Comparison of ENCODE assay signal across 21 cellular contexts in the genomic region with DNA sequence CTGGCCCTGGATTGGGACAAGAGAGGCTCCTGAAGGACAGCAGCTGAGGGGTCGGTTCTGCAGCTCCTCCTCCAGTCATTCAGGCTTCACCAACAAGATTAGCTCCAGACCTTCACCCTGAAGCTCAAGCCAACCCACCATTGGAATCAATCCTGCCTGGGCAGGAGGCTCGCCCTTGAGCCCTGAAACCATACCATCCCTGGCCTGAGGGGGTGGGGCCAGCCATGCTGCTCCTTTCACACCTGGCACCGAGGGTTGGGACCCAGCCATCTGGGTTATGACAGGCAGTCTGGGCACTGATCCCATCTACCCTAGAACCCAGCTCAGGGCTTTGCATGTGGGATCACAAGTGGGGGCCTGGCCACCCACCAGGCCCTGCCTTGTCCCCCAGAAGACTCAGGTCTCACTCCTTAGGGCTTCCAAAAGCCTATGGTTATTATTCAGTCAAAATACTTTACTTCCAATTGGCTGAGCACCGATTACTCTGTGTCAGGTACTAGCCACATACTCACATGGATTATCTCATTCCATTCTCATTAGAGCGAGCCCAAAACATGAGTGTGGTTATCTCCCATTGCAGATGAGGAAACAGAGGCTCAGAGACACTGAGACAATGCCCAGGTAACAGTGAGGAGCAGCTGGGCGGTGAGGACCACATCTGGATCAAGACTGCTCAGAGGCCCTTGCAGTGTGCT. TPM values are rescaled to one million over a fixed set of nuclear protein-coding genes. Genes with fewer than 3 reads are reported as not detected.
DNase-seq lines count a peak whose midpoint lies in the region; ATAC-seq, FAIRE-seq and TF ChIP-seq lines count a peak whose summit lies in the region.
"Had no signal": no experiment of that assay in that cellular context is flagged by ENCODE, and none has a peak within 500 bp of the region (broad histone marks: within the 10 kb centered on the region; RNA-seq: fewer than 3 reads in every experiment).

No MANE protein-coding gene starts in this region.

- peak; percentile 71 for DNase-seq in DMS 273 (lab: John Stamatoyannopoulos, UW; ENCODE audit: unreplicated experiment)
- DNase-seq in DMS 273 treated with DMSO at 0.1 percent for 48 hours (lab: John Stamatoyannopoulos, UW), result no peak
- DNase-seq in K562 (ENCODE audit: extremely low read depth in 1 of 4, low spot score in 3 of 4), result no peak
- peak; percentile 54 for DNase-seq in myocyte (ENCODE audit: low read depth)
- DNase-seq in NK-92 treated with Interleukin-12 subunit alpha and Interleukin-12 subunit beta, amount 100 ng/mL, for 24 hours (lab: John Stamatoyannopoulos, UW), result no peak
- DNase-seq in esophagus squamous epithelium (lab: John Stamatoyannopoulos, UW), result no peak
- DNase-seq: 8988T; brain microvascular endothelial cell; CD4-positive, CD25-positive, alpha-beta regulatory T cell; effector CD8-positive, alpha-beta T cell; EL; naive thymus-derived CD8-positive, alpha-beta T cell; NCI-H187 treated with DMSO at 0.1 percent for 48 hours; sigmoid colon; stimulated activated CD4-positive, alpha-beta T cell treated with anti-CD3 and anti-CD28 coated beads, Interleukin-4, amount 100 ng/mL, for 1 hour; thyroid gland had no signal

- no TSS peak for BruUV-seq in K562 (replicated peaks; lab: Mats Ljungman, UMichigan)

- peak overlapping the region; percentile 52; the same call in 1 of the 2 replicates for H3K9ac ChIP-seq in BLaER1
- H3K9ac ChIP-seq in K562 (ENCODE audit: insufficient read depth in 1 of 2, low read depth in 2 of 2, low read length in 2 of 2), result peak overlapping the region in 1 of 2 experiments; percentile 68; a peak in 2 of 4 replicates

- TF ChIP-seq RAD21 in K562 (CRISPR knock-in tag; conservative IDR thresholded peaks at IDR 0.05 in 1 of 2, IDR thresholded peaks at IDR 0.05 in 1 of 2), result no peak

- H3K4me3 ChIP-seq in BLaER1, result no peak overlapping the region
- H3K4me3 ChIP-seq in K562, result no peak overlapping the region
- no peak overlapping the region for H3K4me3 ChIP-seq in esophagus squamous epithelium
- H3K4me3 ChIP-seq: HAP-1, left lung, sigmoid colon, thyroid gland had no signal

- CTCF ChIA-PET in K562 (lab: Yijun Ruan, JAX; ENCODE audit: low intra/inter-chr PET ratio), result no interaction called here

- peaks cover 85% of the 10 kb centered on the region for H3K4me1 ChIP-seq in BLaER1
- peaks cover 15 to 74% of the 10 kb centered on the region in 2 experiments for H3K4me1 ChIP-seq in K562 (replicated peaks in 1 of 2; ENCODE audit: control insufficient read depth in 2 of 2, insufficient read depth in 2 of 2, low read length in 2 of 2)
- H3K4me1 ChIP-seq in esophagus squamous epithelium, result peaks cover 38 to 93% (median 42%) of the 10 kb centered on the region in 3 donors

- no peak for FAIRE-seq in K562 (lab: Jason Lieb, UNC)

- peaks cover 9% of the 10 kb centered on the region; the same call in 1 of the 2 replicates for H3K36me3 ChIP-seq in BLaER1
- H3K36me3 ChIP-seq in K562 (ENCODE audit: control insufficient read depth, insufficient read depth, low read length), result peaks cover 38% of the 10 kb centered on the region; the same call in 1 of the 3 replicates
- H3K36me3 ChIP-seq in esophagus squamous epithelium, result no peaks in the 10 kb centered on the region
- H3K36me3 ChIP-seq: brain microvascular endothelial cell, left lung, sigmoid colon, thyroid gland had no signal

- TF ChIP-seq CTCF in K562 (IDR thresholded peaks at IDR 0.05 in 2 of 3, conservative IDR thresholded peaks at IDR 0.05 in 1 of 3; ENCODE audit: insufficient read depth in 2 of 3, low read depth in 1 of 3, low read length in 3 of 3) (no peak), esophagus squamous epithelium (IDR thresholded peaks at IDR 0.05) (no peak)

- WGBS in K562 (ENCODE audit: insufficient coverage, low coverage, missing lambda C conversion rate), result 58% methylated on average over 5 of the region's 6 CpGs
- 39 to 51% methylated on average over 4 of the region's 6 CpGs for WGBS in esophagus squamous epithelium, 2 donors

- POLR2A ChIA-PET in K562 (lab: Yijun Ruan, JAX), result interaction anchor here (1.3 kb wide), 1 partner anchor 13 kb away, joined by 3 read pairs; the partner anchor contains the start of gene ACY1

- H4K20me1 ChIP-seq in BLaER1 (peaks cover 25% of the 10 kb centered on the region; the same call in 1 of the 2 replicates), K562 (replicated peaks; ENCODE audit: control insufficient read depth, insufficient read depth, low read length) (0 out of 2 replicates have a peak, but pooled peaks cover 4% of the 10 kb centered on the region)

- intact Hi-C loops in K562 (cut with micrococcal nuclease) (no loop called here), esophagus squamous epithelium (cut with DNase I) (no loop called here)

- ATAC-seq in K562 (no peak), GM19452 (IDR thresholded peaks at IDR 0.05; ENCODE audit: unreplicated experiment) (no peak)
- ATAC-seq: left lung; naive thymus-derived CD8-positive, alpha-beta T cell had no signal

- TF ChIP-seq POLR2A in K562 (conservative IDR thresholded peaks at IDR 0.05) (no peak), esophagus squamous epithelium (IDR thresholded peaks at IDR 0.05) (no peak)

- H3K27ac ChIP-seq in BLaER1 (peak overlapping the region; percentile 95), K562 (ENCODE audit: extremely low read depth, low read depth, low read length) (no peak overlapping the region), esophagus squamous epithelium (peak overlapping the region in 1 of 4 donors; percentile 30)
- H3K27ac ChIP-seq: brain microvascular endothelial cell, left lung, sigmoid colon, thyroid gland had no signal

- no peaks in the 10 kb centered on the region for H3K9me3 ChIP-seq in BLaER1
- H3K9me3 ChIP-seq in K562 (replicated peaks; ENCODE audit: control insufficient read depth, insufficient read depth, low read depth, low read length), result no peaks in the 10 kb centered on the region
- no peaks in the 10 kb centered on the region for H3K9me3 ChIP-seq in esophagus squamous epithelium
- H3K9me3 ChIP-seq: HAP-1, left lung, sigmoid colon, thyroid gland had no signal

- H3K4me2 ChIP-seq in BLaER1 (peak overlapping the region; percentile 99), K562 (ENCODE audit: insufficient read depth, low read length) (no peak overlapping the region)

- peaks cover 3% of the 10 kb centered on the region for H3K9me1 ChIP-seq in K562 (ENCODE audit: control insufficient read depth, insufficient read depth, low read length)

- no peaks in the 10 kb centered on the region for H3K27me3 ChIP-seq in BLaER1
- H3K27me3 ChIP-seq in K562 (ENCODE audit: control insufficient read depth in 2 of 2, insufficient read depth in 2 of 2, low read length in 2 of 2), result no peaks in the 10 kb centered on the region
- H3K27me3 ChIP-seq in esophagus squamous epithelium, result no peaks in the 10 kb centered on the region
- H3K27me3 ChIP-seq: brain microvascular endothelial cell, sigmoid colon, thyroid gland had no signal

- in situ Hi-C loops in K562 (cut with MboI), result no loop called here

- no peak overlapping the region for H2AFZ ChIP-seq in K562 (ENCODE audit: low read depth, low read length)

- H3K79me2 ChIP-seq in K562 (ENCODE audit: control insufficient read depth, insufficient read depth, low read length), result peaks cover 45% of the 10 kb centered on the region

- TF ChIP-seq EP300 in K562 (IDR thresholded peaks at IDR 0.05; ENCODE audit: low read length), result no peak

RNA-seq across cellular contexts. Expression of gene ABHD14B, which starts 3.1 kb away (rescaled TPM):
- total RNA-seq in K562 (2011; cell fraction: chromatin; rRNA removed; ENCODE audit: low replicate concordance), result 33.5 and 88.4 TPM in 2 replicates
- total RNA-seq in K562 (2011; cell fraction: nucleolus; rRNA removed), result 69.5 and 79.0 TPM in 2 replicates
- total RNA-seq in K562 (2011; cell fraction: nucleoplasm; rRNA removed), result 83.9 and 125 TPM in 2 replicates
- 46.5 and 78.4 TPM in 2 replicates for total RNA-seq in K562 (2014; rRNA removed)
- 27.4 and 28.3 TPM in 2 replicates for total RNA-seq in K562 (2014; rRNA removed; fragmentation: Illumina TruSeq; extraction: Trizol)
- 33.7 and 34.0 TPM in 2 replicates for total RNA-seq in K562 (2015; rRNA removed; fragmentation: Illumina TruSeq; extraction: Trizol)
- total RNA-seq in K562 (2021), result 65.2 and 68.0 TPM in 2 replicates
- polyA plus RNA-seq in K562 (2011; rRNA removed), result 107 and 114 TPM in 2 replicates
- polyA plus RNA-seq in K562 (2011; cell fraction: cytosol; rRNA removed), result 153 and 233 TPM in 2 replicates
- 82.3 and 118 TPM in 2 replicates for polyA plus RNA-seq in K562 (2011; cell fraction: nucleus; rRNA removed)
- 58.2 and 103 TPM in 2 replicates for polyA plus RNA-seq in K562 (2012)
- polyA plus RNA-seq in K562 (2014; fragmentation: Illumina TruSeq; extraction: Trizol), result 72.2 and 86.5 TPM in 2 replicates
- polyA plus RNA-seq in K562 (2014; fragmentation: Nextera tagmentation; extraction: Ambion mirVana), result 10 to 100 TPM; 10.6 to 11.7 TPM
- 80.5 and 87.3 TPM in 2 replicates for polyA plus RNA-seq in K562 (2014; rRNA removed)
- polyA minus RNA-seq in K562 (2011; rRNA and poly(A)+ RNA removed), result 50.4 and 76.8 TPM in 2 replicates
- 38.9 and 39.4 TPM in 2 replicates for polyA minus RNA-seq in K562 (2011; cell fraction: cytosol; rRNA and poly(A)+ RNA removed)
- polyA minus RNA-seq in K562 (2011; cell fraction: nucleus; rRNA and poly(A)+ RNA removed), result 26.3 and 30.1 TPM in 2 replicates
- total RNA-seq in myocyte, result 31.6 and 32.5 TPM in 2 replicates
- 55.8 TPM for polyA plus RNA-seq in myocyte (2012)
- total RNA-seq in esophagus squamous epithelium, result 10 to 100 TPM; 29.6 to 54.4 (median 33.4) TPM

RNA-seq across cellular contexts. Expression of gene PCBP4, which starts 3.5 kb away (rescaled TPM):
- 3.7 and 14.0 TPM in 2 replicates for total RNA-seq in K562 (2011; cell fraction: chromatin; rRNA removed; ENCODE audit: low replicate concordance)
- total RNA-seq in K562 (2011; cell fraction: nucleolus; rRNA removed), result 5.8 and 7.8 TPM in 2 replicates
- 4.6 and 5.4 TPM in 2 replicates for total RNA-seq in K562 (2011; cell fraction: nucleoplasm; rRNA removed)
- 4.6 and 4.9 TPM in 2 replicates for total RNA-seq in K562 (2014; rRNA removed)
- 0.73 and 0.93 TPM in 2 replicates for total RNA-seq in K562 (2014; rRNA removed; fragmentation: Illumina TruSeq; extraction: Trizol)
- total RNA-seq in K562 (2015; rRNA removed; fragmentation: Illumina TruSeq; extraction: Trizol), result 1.6 and 2.1 TPM in 2 replicates
- total RNA-seq in K562 (2021), result 4.7 and 5.7 TPM in 2 replicates
- 3.1 and 5.5 TPM in 2 replicates for polyA plus RNA-seq in K562 (2011; rRNA removed)
- 4.5 and 7.3 TPM in 2 replicates for polyA plus RNA-seq in K562 (2011; cell fraction: cytosol; rRNA removed)
- 15.9 and 21.8 TPM in 2 replicates for polyA plus RNA-seq in K562 (2011; cell fraction: nucleus; rRNA removed)
- 3.7 and 10.9 TPM in 2 replicates for polyA plus RNA-seq in K562 (2012)
- 2.6 and 4.7 TPM in 2 replicates for polyA plus RNA-seq in K562 (2014; fragmentation: Illumina TruSeq; extraction: Trizol)
- under 1 TPM; 0.06 to 0.07 TPM for polyA plus RNA-seq in K562 (2014; fragmentation: Nextera tagmentation; extraction: Ambion mirVana)
- 5.8 and 6.4 TPM in 2 replicates for polyA plus RNA-seq in K562 (2014; rRNA removed)
- 1.3 and 1.9 TPM in 2 replicates for polyA minus RNA-seq in K562 (2011; rRNA and poly(A)+ RNA removed)
- 1.4 and 1.6 TPM in 2 replicates for polyA minus RNA-seq in K562 (2011; cell fraction: cytosol; rRNA and poly(A)+ RNA removed)
- 1.9 and 3.9 TPM in 2 replicates for polyA minus RNA-seq in K562 (2011; cell fraction: nucleus; rRNA and poly(A)+ RNA removed)
- total RNA-seq in myocyte, result 159 and 351 TPM in 2 replicates
- polyA plus RNA-seq in myocyte (2012), result 126 TPM
- 10 to 100 TPM; 13.0 to 47.3 (median 19.5) TPM for total RNA-seq in esophagus squamous epithelium

RNA-seq across cellular contexts. Expression of gene ABHD14A, which starts 4.1 kb away (rescaled TPM):
- 1.7 and 7.0 TPM in 2 replicates for total RNA-seq in K562 (2011; cell fraction: chromatin; rRNA removed; ENCODE audit: low replicate concordance)
- 12.5 and 13.2 TPM in 2 replicates for total RNA-seq in K562 (2011; cell fraction: nucleolus; rRNA removed)
- 9.3 and 10.3 TPM in 2 replicates for total RNA-seq in K562 (2011; cell fraction: nucleoplasm; rRNA removed)
- 8.4 and 12.2 TPM in 2 replicates for total RNA-seq in K562 (2014; rRNA removed)
- total RNA-seq in K562 (2014; rRNA removed; fragmentation: Illumina TruSeq; extraction: Trizol), result 1.7 and 3.3 TPM in 2 replicates
- total RNA-seq in K562 (2015; rRNA removed; fragmentation: Illumina TruSeq; extraction: Trizol), result 7.7 and 8.3 TPM in 2 replicates
- 9.4 and 10.6 TPM in 2 replicates for total RNA-seq in K562 (2021)
- 6.6 and 10.5 TPM in 2 replicates for polyA plus RNA-seq in K562 (2011; rRNA removed)
- 20.3 and 55.0 TPM in 2 replicates for polyA plus RNA-seq in K562 (2011; cell fraction: cytosol; rRNA removed)
- polyA plus RNA-seq in K562 (2011; cell fraction: nucleus; rRNA removed), result 5.8 and 7.5 TPM in 2 replicates
- 10.5 and 14.1 TPM in 2 replicates for polyA plus RNA-seq in K562 (2012)
- 7.1 and 8.4 TPM in 2 replicates for polyA plus RNA-seq in K562 (2014; fragmentation: Illumina TruSeq; extraction: Trizol)
- 1 to 10 TPM in 1 of 2 experiments, under 1 TPM in 1; 0.90 to 2.0 TPM for polyA plus RNA-seq in K562 (2014; fragmentation: Nextera tagmentation; extraction: Ambion mirVana)
- polyA plus RNA-seq in K562 (2014; rRNA removed), result 9.6 and 14.0 TPM in 2 replicates
- polyA minus RNA-seq in K562 (2011; rRNA and poly(A)+ RNA removed), result 1.6 and 5.7 TPM in 2 replicates
- polyA minus RNA-seq in K562 (2011; cell fraction: cytosol; rRNA and poly(A)+ RNA removed), result 4.3 and 7.0 TPM in 2 replicates
- 0.54 and 0.78 TPM in 2 replicates for polyA minus RNA-seq in K562 (2011; cell fraction: nucleus; rRNA and poly(A)+ RNA removed)
- total RNA-seq in myocyte, result 20.6 and 38.8 TPM in 2 replicates
- 18.7 TPM for polyA plus RNA-seq in myocyte (2012)
- 10 to 100 TPM in 2 of 4 donors, 1 to 10 TPM in 2; 4.3 to 14.2 (median 9.4) TPM for total RNA-seq in esophagus squamous epithelium

RNA-seq across cellular contexts. Expression of gene ACY1, which starts 12.6 kb away (rescaled TPM):
- total RNA-seq in K562 (2011; cell fraction: chromatin; rRNA removed; ENCODE audit: low replicate concordance), result 84.3 and 247 TPM in 2 replicates
- 195 and 196 TPM in 2 replicates for total RNA-seq in K562 (2011; cell fraction: nucleolus; rRNA removed)
- total RNA-seq in K562 (2011; cell fraction: nucleoplasm; rRNA removed), result 130 and 134 TPM in 2 replicates
- total RNA-seq in K562 (2014; rRNA removed) (118 and 179 TPM in 2 replicates), K562 (2014; rRNA removed; fragmentation: Illumina TruSeq; extraction: Trizol) (44.6 and 70.7 TPM in 2 replicates), K562 (2015; rRNA removed; fragmentation: Illumina TruSeq; extraction: Trizol) (93.2 and 96.9 TPM in 2 replicates), K562 (2021) (134 and 138 TPM in 2 replicates), myocyte (44.5 and 52.9 TPM in 2 replicates), esophagus squamous epithelium (10 to 100 TPM; 20.2 to 42.7 (median 33.6) TPM)
- polyA plus RNA-seq in K562 (2011; rRNA removed) (104 and 144 TPM in 2 replicates), K562 (2014; fragmentation: Illumina TruSeq; extraction: Trizol) (123 and 129 TPM in 2 replicates), K562 (2014; fragmentation: Nextera tagmentation; extraction: Ambion mirVana) (100 to 1,000 TPM; 179 to 195 TPM), K562 (2014; rRNA removed) (128 and 136 TPM in 2 replicates)
- polyA plus RNA-seq in K562 (2011; cell fraction: cytosol; rRNA removed), result 184 and 389 TPM in 2 replicates
- 211 and 337 TPM in 2 replicates for polyA plus RNA-seq in K562 (2011; cell fraction: nucleus; rRNA removed)
- polyA plus RNA-seq in K562 (2012), result 145 and 205 TPM in 2 replicates
- polyA minus RNA-seq in K562 (2011; rRNA and poly(A)+ RNA removed), result 63.4 and 90.9 TPM in 2 replicates
- polyA minus RNA-seq in K562 (2011; cell fraction: cytosol; rRNA and poly(A)+ RNA removed), result 94.5 and 118 TPM in 2 replicates
- 79.1 and 86.7 TPM in 2 replicates for polyA minus RNA-seq in K562 (2011; cell fraction: nucleus; rRNA and poly(A)+ RNA removed)
- 54.4 TPM for polyA plus RNA-seq in myocyte (2012)

RNA-seq across cellular contexts. Expression of gene GPR62, which starts 15.6 kb away (rescaled TPM):
- not detected in 2 replicates for total RNA-seq in K562 (2011; cell fraction: chromatin; rRNA removed; ENCODE audit: low replicate concordance)
- total RNA-seq in K562 (2011; cell fraction: nucleolus; rRNA removed), result not detected in 2 replicates
- total RNA-seq in K562 (2011; cell fraction: nucleoplasm; rRNA removed), result not detected in 2 replicates
- not detected in 2 replicates for total RNA-seq in K562 (2014; rRNA removed)
- not detected in 2 replicates for total RNA-seq in K562 (2014; rRNA removed; fragmentation: Illumina TruSeq; extraction: Trizol)
- not detected in 2 replicates for total RNA-seq in K562 (2015; rRNA removed; fragmentation: Illumina TruSeq; extraction: Trizol)
- not detected in 2 replicates for total RNA-seq in K562 (2021)
- polyA plus RNA-seq in K562 (2011; rRNA removed), result not detected in 2 replicates
- not detected in 2 replicates for polyA plus RNA-seq in K562 (2011; cell fraction: cytosol; rRNA removed)
- polyA plus RNA-seq in K562 (2011; cell fraction: nucleus; rRNA removed), result not detected in 2 replicates
- not detected in 2 replicates for polyA plus RNA-seq in K562 (2012)
- not detected in 2 replicates for polyA plus RNA-seq in K562 (2014; fragmentation: Illumina TruSeq; extraction: Trizol)
- not detected for polyA plus RNA-seq in K562 (2014; fragmentation: Nextera tagmentation; extraction: Ambion mirVana)
- not detected in 2 replicates for polyA plus RNA-seq in K562 (2014; rRNA removed)
- polyA minus RNA-seq in K562 (2011; rRNA and poly(A)+ RNA removed), result not detected in 2 replicates
- polyA minus RNA-seq in K562 (2011; cell fraction: cytosol; rRNA and poly(A)+ RNA removed), result not detected in 2 replicates
- not detected in 2 replicates for polyA minus RNA-seq in K562 (2011; cell fraction: nucleus; rRNA and poly(A)+ RNA removed)
- not detected in 2 replicates for total RNA-seq in myocyte
- 0.49 TPM for polyA plus RNA-seq in myocyte (2012)
- under 1 TPM in 2 of 4 donors, not detected in 2; 0.09 to 0.38 TPM for total RNA-seq in esophagus squamous epithelium
- total RNA-seq: CD4-positive, CD25-positive, alpha-beta regulatory T cell; left lung; naive thymus-derived CD8-positive, alpha-beta T cell; RPMI7951 had no signal
- polyA plus RNA-seq: naive thymus-derived CD8-positive, alpha-beta T cell had no signal

Comparison
In these comparisons a context has a peak if more than half of its experiments do, and no peak if none do; other contexts are left out.
1. DNase-seq: peak in DMS 273 (single experiment) and myocyte (single experiment); none in DMS 273 treated with DMSO at 0.1 percent for 48 hours (single experiment), K562 (0 of 4), NK-92 treated with Interleukin-12 subunit alpha and Interleukin-12 subunit beta, amount 100 ng/mL, for 24 hours (single experiment) and esophagus squamous epithelium (single experiment).